8 cellular contexts compared by ENCODE assay signal in the genomic region with DNA sequence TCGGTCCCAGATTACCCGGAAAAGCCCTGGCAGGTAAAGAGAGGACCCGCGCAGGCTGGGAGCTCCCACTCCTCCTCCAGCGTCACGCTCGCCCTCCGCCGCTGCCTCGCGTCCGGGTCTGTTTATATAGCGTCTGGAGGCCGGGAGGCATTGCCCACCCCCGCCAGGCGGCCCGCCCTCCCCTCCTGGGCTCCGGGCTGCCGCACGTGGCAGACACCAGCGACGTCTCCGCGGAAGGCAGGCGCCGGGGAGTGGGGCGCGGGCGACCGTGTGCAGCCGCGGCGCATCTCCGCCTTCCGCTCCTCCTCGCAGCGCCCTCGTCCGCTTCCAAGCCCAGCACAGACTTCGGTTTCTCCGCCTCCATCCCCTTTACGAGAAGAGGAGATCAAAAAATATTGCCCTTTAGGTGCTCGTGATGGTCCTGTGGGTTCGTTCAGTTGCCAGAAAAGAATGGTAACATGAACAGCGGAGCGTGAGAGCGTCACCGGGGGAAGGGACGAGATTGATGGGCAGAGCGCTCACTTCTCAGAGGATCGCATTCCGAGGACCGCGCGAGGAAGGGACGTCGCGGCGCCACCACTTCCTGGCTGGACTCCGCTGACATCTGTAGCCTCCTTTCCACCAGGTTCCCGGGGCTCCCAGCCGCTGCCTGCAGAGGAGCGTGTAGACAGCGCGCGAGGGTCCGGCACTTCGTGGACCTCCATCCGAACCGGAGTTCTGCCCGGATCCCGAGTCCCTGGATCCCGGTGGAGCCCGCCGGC. TPM values are rescaled to one million over a fixed set of nuclear protein-coding genes. Genes with fewer than 3 reads are reported as not detected.
DNase-seq lines count a peak whose midpoint lies in the region; ATAC-seq and TF ChIP-seq lines count a peak whose summit lies in the region.

A gene (plus strand): TSS at position 210 of the 761 bp plus-strand sequence.

- 26% methylated on average over 65 of the region's 75 CpGs; no CpG with 5 or more reads in 1 of the 2 donors for WGBS in transverse colon (ENCODE audit: low coverage in 1 of 2), 2 donors

- intact Hi-C loops in transverse colon (cut with DNase I; ENCODE audit: low total_unique reads), result no loop called here
- intact Hi-C loops in CD8-positive, alpha-beta T cell (cut with DNase I, micrococcal nuclease), result no loop called here

- DNase-seq in astrocyte of the cerebellum (ENCODE audit: low read depth) (no peak), islet precursor cell (peak; percentile 69), transverse colon (no peak), pons (ENCODE audit: low spot score) (no peak)
- DNase-seq in central memory CD4-positive, alpha-beta T cell, result no peak
- no peak for DNase-seq in CD8-positive, alpha-beta T cell

- peaks cover 2% of the 10 kb centered on the region for H3K9me3 Mint-ChIP-seq in CD8-positive, alpha-beta T cell

- TF ChIP-seq CTCF in astrocyte of the cerebellum (IDR thresholded peaks at IDR 0.05; ENCODE audit: low read depth, low read length, missing control alignments) (no peak), transverse colon (IDR thresholded peaks at IDR 0.05) (no peak)
- no peak for TF ChIP-seq CTCF in CD8-positive, alpha-beta T cell (IDR thresholded peaks at IDR 0.05)

- no peaks in the 10 kb centered on the region for H3K4me1 Mint-ChIP-seq in CD8-positive, alpha-beta T cell (ENCODE audit: low read depth)

- H3K27me3 ChIP-seq in transverse colon, result peaks cover 34% of the 10 kb centered on the region
- no peaks in the 10 kb centered on the region for H3K27me3 ChIP-seq in CD8-positive, alpha-beta T cell (ENCODE audit: insufficient read depth, low read length)

- in situ Hi-C loops in astrocyte of the cerebellum (cut with HindIII; ENCODE audit: low sequenced_read_pairs), result no loop called here
- in situ Hi-C loops in transverse colon (cut with MboI; ENCODE audit: low pct_ligation_motif_present in 1 of 4, low pct_unique_long_range_greater_than_20kb in 1 of 4, low sequenced_read_pairs in 3 of 4), result no loop called here

- peaks cover 0 to 10% (median 2%) of the 10 kb centered on the region in 4 donors for H3K4me1 ChIP-seq in transverse colon
- no peaks in the 10 kb centered on the region for H3K4me1 ChIP-seq in CD8-positive, alpha-beta T cell (ENCODE audit: insufficient read depth, low read length)

- H3K4me3 Mint-ChIP-seq in CD8-positive, alpha-beta T cell, result no peak within 1 kb of the TSS

- H3K27ac Mint-ChIP-seq in CD8-positive, alpha-beta T cell, result no peak within 1 kb of the TSS

- H3K4me3 ChIP-seq in GM08714 (ENCODE audit: low read length) (peak within 1 kb of the TSS; percentile 42; the same call in 1 of the 2 replicates), astrocyte of the cerebellum (ENCODE audit: low read depth, low read length) (peak within 1 kb of the TSS; percentile 58), transverse colon (peak within 1 kb of the TSS in 3 of 4 donors; percentile 3 to 43 (median 11))
- no peak within 1 kb of the TSS for H3K4me3 ChIP-seq in CD8-positive, alpha-beta T cell (ENCODE audit: low read depth, low read length)

- peaks cover 19% of the 10 kb centered on the region for H3K27me3 Mint-ChIP-seq in CD8-positive, alpha-beta T cell (ENCODE audit: low read depth)

- H3K27ac ChIP-seq in transverse colon, result no peak within 1 kb of the TSS
- no peak within 1 kb of the TSS for H3K27ac ChIP-seq in CD8-positive, alpha-beta T cell (ENCODE audit: low read depth, low read length)

- no peak for TF ChIP-seq EP300 in transverse colon (IDR thresholded peaks at IDR 0.05; ENCODE audit: low read depth)

- no peak for TF ChIP-seq POLR2A in transverse colon (IDR thresholded peaks at IDR 0.05)

- no peaks in the 10 kb centered on the region for H3K36me3 Mint-ChIP-seq in CD8-positive, alpha-beta T cell

- POLR2A ChIA-PET in CD8-positive, alpha-beta T cell (lab: Charles Lee), result no interaction called here

- no peaks in the 10 kb centered on the region for H3K36me3 ChIP-seq in transverse colon
- no peaks in the 10 kb centered on the region for H3K36me3 ChIP-seq in CD8-positive, alpha-beta T cell (ENCODE audit: insufficient read depth, low read length)

- CTCF ChIA-PET in CD8-positive, alpha-beta T cell (lab: Charles Lee), result interaction anchor here (1.0 kb wide), 1 partner anchor 20 kb away, joined by 4 read pairs; no protein-coding TSS in a partner anchor

- peak; percentile 48 for ATAC-seq in HG02852 (IDR thresholded peaks at IDR 0.05; ENCODE audit: unreplicated experiment)
- no peak for ATAC-seq in CD8-positive, alpha-beta T cell

- no peaks in the 10 kb centered on the region for H3K9me3 ChIP-seq in transverse colon
- H3K9me3 ChIP-seq in CD8-positive, alpha-beta T cell (ENCODE audit: low read length), result no peaks in the 10 kb centered on the region

RNA-seq across cellular contexts. Expression of the gene that starts here (rescaled TPM):
- under 1 TPM in 2 of 4 donors, not detected in 2; 0.82 to 0.95 TPM for total RNA-seq in transverse colon
- total RNA-seq in CD8-positive, alpha-beta T cell, result not detected
